In genomic region chr17:77845541-77846225, GRCh38 we compare ENCODE assay signal across 16 cellular contexts.
"Had no signal": no experiment of that assay in that cellular context is flagged by ENCODE, and none has a peak within 500 bp of the region (broad histone marks: within the 10 kb centered on the region; RNA-seq: fewer than 3 reads in every experiment).

No MANE protein-coding gene starts in this region.

- H3K4me3 ChIP-seq: ovary, stomach, thoracic aorta, uterus had no signal

- H3K4me1 ChIP-seq: uterus had no signal

- H3K27ac ChIP-seq: brain microvascular endothelial cell, ovary, stomach, thoracic aorta, uterus had no signal

- H3K9me3 ChIP-seq: ovary, stomach, thoracic aorta, uterus had no signal

- H3K36me3 ChIP-seq: brain microvascular endothelial cell, ovary, stomach, thoracic aorta, uterus had no signal

- H3K27me3 ChIP-seq: brain microvascular endothelial cell, ovary, stomach, uterus had no signal

- DNase-seq: activated CD4-positive, alpha-beta memory T cell treated with anti-CD3 and anti-CD28 coated beads, Interleukin-2, amount 10 ng/mL, durations not matched to agents 7 days and 5 days; activated CD4-positive, alpha-beta T cell treated with anti-CD3 and anti-CD28 coated beads for 1 hour; activated naive CD4-positive, alpha-beta T cell treated with anti-CD3 and anti-CD28 coated beads, Interleukin-2, amount 50 U/mL, for 16 hours; amniotic stem cell; brain microvascular endothelial cell; immature natural killer cell; left colon; mesenchymal stem cell; ovary; stimulated activated CD4-positive, alpha-beta T cell treated with anti-CD3 and anti-CD28 coated beads, Interleukin-15, amount 100 ng/mL, for 24 hours; stimulated activated CD4-positive, alpha-beta T cell treated with anti-CD3 and anti-CD28 coated beads, Interleukin-4, amount 100 ng/mL, for 4 hours; stomach; uterus had no signal

- ATAC-seq: activated T-helper 17 cell treated with anti-CD3 and anti-CD28 coated beads, Interleukin-2, amount 50 U/mL, for 72 hours; esophagus mucosa; left colon had no signal
